ENCODE assay signal across 1 cellular context in genomic region chr13:42577538-42577937, GRCh38.
TF ChIP-seq lines count a peak whose summit lies in the region.

No MANE protein-coding gene starts in this region.

TF ChIP-seq in H1, 55 proteins besides CTCF, POLR2A, EP300 and RAD21 (continued from another document):
- TF ChIP-seq CEBPB (IDR thresholded peaks at IDR 0.05; ENCODE audit: low read depth, low read length) (no peak), PHF8 (conservative IDR thresholded peaks at IDR 0.05; ENCODE audit: low read depth, low read length) (no peak), JUND (IDR thresholded peaks at IDR 0.05; ENCODE audit: low read length) (no peak), EGR1 (IDR thresholded peaks at IDR 0.05; ENCODE audit: borderline replicate concordance, low read depth, low read length) (no peak), RFX5 (IDR thresholded peaks at IDR 0.05; ENCODE audit: borderline replicate concordance, low read depth, low read length) (no peak), CHD1 (IDR thresholded peaks at IDR 0.05; ENCODE audit: low read depth, low read length) (no peak), NRF1 (IDR thresholded peaks at IDR 0.05; ENCODE audit: low read depth, low read length) (no peak), MAFK (IDR thresholded peaks at IDR 0.05; ENCODE audit: low read depth, low read length) (no peak), BACH1 (IDR thresholded peaks at IDR 0.05; ENCODE audit: low read length) (no peak), POLR2AphosphoS5 (IDR thresholded peaks at IDR 0.05; ENCODE audit: low read depth, low read length) (no peak), TCF12 (IDR thresholded peaks at IDR 0.05; ENCODE audit: low read depth, low read length) (no peak), SAP30 (IDR thresholded peaks at IDR 0.05; ENCODE audit: insufficient read depth, insufficient replicate concordance, low read length) (no peak)
- TF ChIP-seq, protein P1, sequence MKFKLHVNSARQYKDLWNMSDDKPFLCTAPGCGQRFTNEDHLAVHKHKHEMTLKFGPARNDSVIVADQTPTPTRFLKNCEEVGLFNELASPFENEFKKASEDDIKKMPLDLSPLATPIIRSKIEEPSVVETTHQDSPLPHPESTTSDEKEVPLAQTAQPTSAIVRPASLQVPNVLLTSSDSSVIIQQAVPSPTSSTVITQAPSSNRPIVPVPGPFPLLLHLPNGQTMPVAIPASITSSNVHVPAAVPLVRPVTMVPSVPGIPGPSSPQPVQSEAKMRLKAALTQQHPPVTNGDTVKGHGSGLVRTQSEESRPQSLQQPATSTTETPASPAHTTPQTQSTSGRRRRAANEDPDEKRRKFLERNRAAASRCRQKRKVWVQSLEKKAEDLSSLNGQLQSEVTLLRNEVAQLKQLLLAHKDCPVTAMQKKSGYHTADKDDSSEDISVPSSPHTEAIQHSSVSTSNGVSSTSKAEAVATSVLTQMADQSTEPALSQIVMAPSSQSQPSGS (IDR thresholded peaks at IDR 0.05; ENCODE audit: low read length) = no peak
